ENCODE assay signal across 8 cellular contexts in the genomic region with DNA sequence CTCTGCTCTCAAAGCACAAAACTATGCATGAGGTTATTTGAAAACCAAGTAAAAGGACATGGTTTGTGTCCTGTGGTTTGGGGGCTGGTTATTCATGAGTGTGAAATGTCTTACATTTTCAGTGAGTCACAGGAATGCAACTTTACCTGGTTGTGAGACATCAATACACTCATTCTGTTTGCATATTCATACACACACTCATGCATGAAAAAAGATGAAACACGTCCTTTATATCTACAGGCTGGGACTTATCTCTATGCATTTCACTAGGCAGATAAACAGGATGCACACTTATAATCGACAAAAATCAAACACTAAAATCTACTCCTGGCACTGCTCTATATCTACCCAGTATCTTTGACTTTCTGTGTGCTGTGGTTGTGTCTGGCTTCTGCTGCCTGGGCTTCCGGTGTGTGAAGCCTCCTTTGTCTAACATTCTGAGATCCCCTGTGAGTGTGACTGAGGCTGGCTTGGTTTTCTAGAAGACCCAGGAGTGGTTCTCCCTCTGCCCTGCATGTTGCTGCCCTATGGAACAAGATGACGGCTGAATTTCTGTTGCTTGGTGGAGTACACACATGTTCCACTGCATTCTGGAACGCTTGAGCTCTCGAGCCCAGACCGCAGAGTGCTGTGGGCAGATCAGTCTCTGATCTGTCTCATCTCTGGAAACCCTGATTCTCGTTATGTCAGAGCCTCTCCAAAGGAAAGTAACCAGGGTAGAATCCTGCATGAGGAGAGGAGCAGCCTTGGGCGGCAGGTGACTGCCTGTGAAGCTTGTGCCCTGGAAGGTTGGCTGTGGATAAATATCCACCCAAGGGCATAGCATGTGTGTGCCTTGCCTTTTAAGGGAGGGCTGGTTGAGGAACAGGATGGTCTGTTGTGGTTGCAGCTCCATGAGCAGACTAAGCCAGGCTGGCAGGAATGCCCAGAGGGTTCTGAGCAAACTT. TPM values are rescaled to one million over a fixed set of nuclear protein-coding genes. Genes with fewer than 3 reads are reported as not detected.
DNase-seq lines count a peak whose midpoint lies in the region; ATAC-seq and TF ChIP-seq lines count a peak whose summit lies in the region.

No MANE protein-coding gene starts in this region.

- no peaks in the 10 kb centered on the region for H3K36me3 ChIP-seq in gastrocnemius medialis

- H3K4me1 ChIP-seq in gastrocnemius medialis: no peaks in the 10 kb centered on the region

- H3K27me3 ChIP-seq in gastrocnemius medialis: no peaks in the 10 kb centered on the region

- no peak overlapping the region for H3K27ac ChIP-seq in gastrocnemius medialis

- ATAC-seq in HG02852 (IDR thresholded peaks at IDR 0.05; ENCODE audit: unreplicated experiment) (peak; percentile 76), gastrocnemius medialis (no peak)

- intact Hi-C loops in gastrocnemius medialis (cut with DNase I; ENCODE audit: low total_unique reads): no loop called here

- H3K4me3 ChIP-seq in gastrocnemius medialis: no peak overlapping the region

- TF ChIP-seq POLR2A in gastrocnemius medialis (IDR thresholded peaks at IDR 0.05): no peak

- DNase-seq in GM04503 (ENCODE audit: low read depth) (peak; percentile 71), T-helper 1 cell (peak; percentile 11 to 88 (median 43)), amniotic stem cell (lab: John Stamatoyannopoulos, UW) (peak; percentile 16), renal cortical epithelial cell (ENCODE audit: low read depth) (peak; percentile 100), G401 (ENCODE audit: low spot score) (no peak), NCI-H2107 (lab: John Stamatoyannopoulos, UW) (no peak), gastrocnemius medialis (no peak)

- no peaks in the 10 kb centered on the region for H3K9me3 ChIP-seq in gastrocnemius medialis

- TF ChIP-seq CTCF in gastrocnemius medialis (IDR thresholded peaks at IDR 0.05 in 4 of 5, conservative IDR thresholded peaks at IDR 0.05 in 1 of 5): no peak

- in situ Hi-C loops in G401 (cut with HindIII; ENCODE audit: low sequenced_read_pairs): no loop called here
- in situ Hi-C loops in gastrocnemius medialis (cut with MboI; ENCODE audit: low sequenced_read_pairs in 4 of 4): no loop called here

RNA-seq across cellular contexts. Expression of a gene that starts 19.7 kb away (rescaled TPM):
- not detected in 2 replicates for total RNA-seq in renal cortical epithelial cell
- total RNA-seq in G401 (2014; rRNA removed; shearing (Covaris generic)): not detected in 2 replicates
- total RNA-seq in gastrocnemius medialis: not detected

Comparison
In these comparisons a context has a peak if more than half of its experiments do, and no peak if none do; other contexts are left out.
1. DNase-seq: peak in GM04503 (single experiment), T-helper 1 cell (5 of 5), amniotic stem cell (single experiment) and renal cortical epithelial cell (single experiment); none in G401 (single experiment), NCI-H2107 (single experiment) and gastrocnemius medialis (0 of 2).